In genomic region chr6:137044366-137045220, GRCh38 we compare ENCODE assay signal across 8 cellular contexts. TPM values are rescaled to one million over a fixed set of nuclear protein-coding genes. Genes with fewer than 3 reads are reported as not detected.
DNase-seq lines count a peak whose midpoint lies in the region; ATAC-seq, FAIRE-seq and TF ChIP-seq lines count a peak whose summit lies in the region.

IL20RA (minus strand) TSS chr6:137044965; CDS start chr6:137044728, 237 bp downstream.

- 9 to 11% methylated on average over 59 to 83 of the region's 83 CpGs for WGBS in pancreas, 2 donors

- H3K27ac ChIP-seq in left ventricle myocardium inferior (replicated peaks) (peak within 1 kb of the TSS; percentile 51), pancreas (peak within 1 kb of the TSS; percentile 63 to 86 (median 83))

- no peaks in the 10 kb centered on the region for H3K27me3 ChIP-seq in Caco-2 (replicated peaks; ENCODE audit: control insufficient read depth, insufficient read depth, low read length)
- H3K27me3 ChIP-seq in left ventricle myocardium inferior (ENCODE audit: low read depth): peaks cover 41% of the 10 kb centered on the region
- H3K27me3 ChIP-seq in pancreas: peaks cover 0 to 6% (median 0%) of the 10 kb centered on the region in 4 donors

- DNase-seq in Caco-2 (peak; percentile 39 to 59), left ventricle myocardium inferior (peak; percentile 20), pancreas (peak; percentile 45 to 86 (median 60)), NCI-H1694 treated with DMSO at 0.1 percent for 48 hours (lab: John Stamatoyannopoulos, UW) (no peak), HPDE6-E6E7 (ENCODE audit: extremely low spot score) (no peak), H4 (ENCODE audit: low spot score) (no peak)

- H3K9me3 Mint-ChIP-seq in Caco-2 (ENCODE audit: unreplicated experiment): no peaks in the 10 kb centered on the region
- H3K9me3 Mint-ChIP-seq in activated naive CD4-positive, alpha-beta T cell treated with anti-CD3 and anti-CD28 coated beads, Interleukin-2, amount 50 U/mL, for 24 hours: no peaks in the 10 kb centered on the region

- POLR2A ChIA-PET in Caco-2 (lab: Charles Lee): no interaction called here

- H3K9me3 ChIP-seq in Caco-2: no peaks in the 10 kb centered on the region
- H3K9me3 ChIP-seq in left ventricle myocardium inferior (replicated peaks): peaks cover 7% of the 10 kb centered on the region
- H3K9me3 ChIP-seq in pancreas: no peaks in the 10 kb centered on the region

- H3K36me3 ChIP-seq in Caco-2 (ENCODE audit: control insufficient read depth, insufficient read depth, low read length): no peaks in the 10 kb centered on the region
- H3K36me3 ChIP-seq in left ventricle myocardium inferior: no peaks in the 10 kb centered on the region
- H3K36me3 ChIP-seq in pancreas: no peaks in the 10 kb centered on the region

- FAIRE-seq in pancreas (lab: Jason Lieb, UNC): no peak

- H3K36me3 Mint-ChIP-seq in Caco-2 (ENCODE audit: insufficient read depth, unreplicated experiment): no peaks in the 10 kb centered on the region
- no peaks in the 10 kb centered on the region for H3K36me3 Mint-ChIP-seq in activated naive CD4-positive, alpha-beta T cell treated with anti-CD3 and anti-CD28 coated beads, Interleukin-2, amount 50 U/mL, for 24 hours

- CTCF ChIA-PET in Caco-2 (lab: Charles Lee): interaction anchor here (0.9 kb wide), 1 partner anchor 31 kb away, joined by 3 read pairs; no protein-coding TSS in a partner anchor

- intact Hi-C loops in Caco-2 (cut with micrococcal nuclease; ENCODE audit: unreplicated experiment): no loop called here
- intact Hi-C loops in left ventricle myocardium inferior (cut with micrococcal nuclease): no loop called here
- intact Hi-C loops in pancreas (cut with DNase I): no loop called here

- peaks cover 6% of the 10 kb centered on the region for H3K27me3 Mint-ChIP-seq in Caco-2 (ENCODE audit: insufficient read depth, unreplicated experiment)
- peaks cover 64% of the 10 kb centered on the region for H3K27me3 Mint-ChIP-seq in activated naive CD4-positive, alpha-beta T cell treated with anti-CD3 and anti-CD28 coated beads, Interleukin-2, amount 50 U/mL, for 24 hours

- H3K4me1 ChIP-seq in Caco-2: no peaks in the 10 kb centered on the region
- peaks cover 14% of the 10 kb centered on the region for H3K4me1 ChIP-seq in left ventricle myocardium inferior
- H3K4me1 ChIP-seq in pancreas: no peaks in the 10 kb centered on the region

- BruUV-seq in Caco-2 (replicated peaks; lab: Mats Ljungman, UMichigan): no TSS peak

- peak within 1 kb of the TSS; percentile 76 for H3K4me3 Mint-ChIP-seq in Caco-2 (ENCODE audit: unreplicated experiment)
- peak within 1 kb of the TSS; percentile 82 for H3K4me3 Mint-ChIP-seq in activated naive CD4-positive, alpha-beta T cell treated with anti-CD3 and anti-CD28 coated beads, Interleukin-2, amount 50 U/mL, for 24 hours

- ATAC-seq in HG02798 (IDR thresholded peaks at IDR 0.05; ENCODE audit: poor library complexity, unreplicated experiment) (peak; percentile 53), pancreas (peak; percentile 69 to 80 (median 76))

- no peaks in the 10 kb centered on the region for H3K4me1 Mint-ChIP-seq in Caco-2 (ENCODE audit: low read depth, unreplicated experiment)
- peaks cover 4% of the 10 kb centered on the region for H3K4me1 Mint-ChIP-seq in activated naive CD4-positive, alpha-beta T cell treated with anti-CD3 and anti-CD28 coated beads, Interleukin-2, amount 50 U/mL, for 24 hours

- no peak within 1 kb of the TSS for H3K27ac Mint-ChIP-seq in Caco-2 (ENCODE audit: unreplicated experiment)
- no peak within 1 kb of the TSS for H3K27ac Mint-ChIP-seq in activated naive CD4-positive, alpha-beta T cell treated with anti-CD3 and anti-CD28 coated beads, Interleukin-2, amount 50 U/mL, for 24 hours

- TF ChIP-seq CTCF in Caco-2 (IDR thresholded peaks at IDR 0.05; ENCODE audit: insufficient read depth in 1 of 2, low read depth in 1 of 2, low read length in 1 of 2, severe bottlenecking in 1 of 2, unreplicated experiment in 1 of 2): no peak
- no peak for TF ChIP-seq CTCF in left ventricle myocardium inferior (IDR thresholded peaks at IDR 0.05; ENCODE audit: borderline replicate concordance)
- peak in 1 of 4 donors; percentile 11 for TF ChIP-seq CTCF in pancreas (IDR thresholded peaks at IDR 0.05)

- H3K4me3 ChIP-seq in Caco-2 (ENCODE audit: low read depth, low read length) (peak within 1 kb of the TSS; percentile 85), left ventricle myocardium inferior (peak within 1 kb of the TSS; percentile 85), pancreas (peak within 1 kb of the TSS; percentile 48 to 69 (median 56))

RNA-seq across cellular contexts. Expression of gene IL20RA, which starts in this region (rescaled TPM):
- total RNA-seq in Caco-2 (2022): 0.65 and 1.6 TPM in 2 replicates
- total RNA-seq in left ventricle myocardium inferior: 10.1 TPM
- total RNA-seq in pancreas: 10 to 100 TPM in 1 of 6 donors, 1 to 10 TPM in 5; 5.5 to 12.4 (median 9.0) TPM
- polyA plus RNA-seq in pancreas: 10 to 100 TPM in 1 of 2 donors, 1 to 10 TPM in 1; 7.0 to 22.2 TPM
- 0.14 TPM in 1 of 2 replicates, not detected in the other for total RNA-seq in H4 (2014; rRNA removed; shearing (Covaris generic))

Comparison
In these comparisons a context has a peak if more than half of its experiments do, and no peak if none do; other contexts are left out.
1. DNase-seq: peak in Caco-2 (2 of 2), left ventricle myocardium inferior (single experiment) and pancreas (6 of 6); none in NCI-H1694 treated with DMSO at 0.1 percent for 48 hours (single experiment), HPDE6-E6E7 (single experiment) and H4 (single experiment).
2. Peak in every context shown above with its lines, with median percentiles within 50 percentile points of each other: H3K4me3 ChIP-seq.